ENCODE assay signal across 1 cellular context in genomic region chr14:60648934-60649814, GRCh38.
TF ChIP-seq lines count a peak whose summit lies in the region.

TSS of gene SIX1 (minus strand) at chr14:60649477. CDS start at chr14:60649189, 288 bp downstream.

TF ChIP-seq in HepG2, 621 proteins besides CTCF, POLR2A, EP300 and RAD21 (continued from another document and continues in another):
- peak; percentile 23; the same call in 1 of the 2 replicates for TF ChIP-seq YEATS2 (CRISPR knock-in tag; IDR thresholded peaks at IDR 0.05; ENCODE audit: borderline replicate concordance)
- TF ChIP-seq, protein P1, sequence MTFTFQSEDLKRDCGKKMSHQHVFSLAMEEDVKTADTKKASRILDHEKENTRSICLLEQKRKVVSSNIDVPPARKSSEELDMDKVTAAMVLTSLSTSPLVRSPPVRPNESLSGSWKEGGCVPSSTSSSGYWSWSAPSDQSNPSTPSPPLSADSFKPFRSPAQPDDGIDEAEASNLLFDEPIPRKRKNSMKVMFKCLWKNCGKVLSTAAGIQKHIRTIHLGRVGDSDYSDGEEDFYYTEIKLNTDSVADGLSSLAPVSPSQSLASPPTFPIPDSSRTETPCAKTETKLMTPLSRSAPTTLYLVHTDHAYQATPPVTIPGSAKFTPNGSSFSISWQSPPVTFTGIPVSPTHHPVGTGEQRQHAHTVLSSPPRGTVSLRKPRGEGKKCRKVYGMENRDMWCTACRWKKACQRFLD (CRISPR knock-in tag; IDR thresholded peaks at IDR 0.05; ENCODE audit: borderline replicate concordance) = peak; percentile 82; the same call in 1 of the 2 replicates
- peak; percentile 90 for TF ChIP-seq RNF2 (conservative IDR thresholded peaks at IDR 0.05; ENCODE audit: low read depth)
- 0 out of 2 replicates have a peak, but pooled peaks have one; percentile 60 for TF ChIP-seq ZNF296 (CRISPR knock-in tag; conservative IDR thresholded peaks at IDR 0.05)
- peak; percentile 37 for TF ChIP-seq PHF20 (CRISPR knock-in tag; IDR thresholded peaks at IDR 0.05)
- TF ChIP-seq ZNF317 (CRISPR knock-in tag; IDR thresholded peaks at IDR 0.05) = 0 out of 2 replicates have a peak, but pooled peaks have one; percentile 25
- TF ChIP-seq ZNF674 (CRISPR knock-in tag; IDR thresholded peaks at IDR 0.05; ENCODE audit: low read depth) = peak; percentile 72; the same call in 1 of the 2 replicates
- TF ChIP-seq ZNF761 (CRISPR knock-in tag; conservative IDR thresholded peaks at IDR 0.05) = peak; percentile 57; the same call in 1 of the 2 replicates
- TF ChIP-seq ISX (CRISPR knock-in tag; conservative IDR thresholded peaks at IDR 0.05) = no peak
- no peak for TF ChIP-seq EHMT2 (IDR thresholded peaks at IDR 0.05; ENCODE audit: borderline replicate concordance, low read depth, low read length)
- peak; percentile 50 to 73; a peak in 2 of 4 replicates for TF ChIP-seq KLF16 (CRISPR knock-in tag; IDR thresholded peaks at IDR 0.05)
- no peak; the same call in 1 of the 2 replicates for TF ChIP-seq CENPT (CRISPR knock-in tag; IDR thresholded peaks at IDR 0.05; ENCODE audit: low read depth)
- TF ChIP-seq ZNF703 (CRISPR knock-in tag; IDR thresholded peaks at IDR 0.05; ENCODE audit: borderline replicate concordance) = peak; percentile 80; the same call in 1 of the 2 replicates
- TF ChIP-seq GABPB1 (CRISPR knock-in tag; IDR thresholded peaks at IDR 0.05) = peak; percentile 67
- TF ChIP-seq KMT2A (CRISPR knock-in tag; IDR thresholded peaks at IDR 0.05) = peak; percentile 84
- 0 out of 2 replicates have a peak, but pooled peaks have one; percentile 28 for TF ChIP-seq ZNF780A (CRISPR knock-in tag; IDR thresholded peaks at IDR 0.05)
- no peak for TF ChIP-seq ZNF180 (CRISPR knock-in tag; IDR thresholded peaks at IDR 0.05; ENCODE audit: borderline replicate concordance, low read depth)
- 0 out of 2 replicates have a peak, but pooled peaks have one; percentile 41 for TF ChIP-seq JUNB (CRISPR knock-in tag; IDR thresholded peaks at IDR 0.05; ENCODE audit: borderline replicate concordance)
- TF ChIP-seq ZNF264 (CRISPR knock-in tag; IDR thresholded peaks at IDR 0.05) = peak; percentile 56; the same call in 1 of the 2 replicates
- TF ChIP-seq TFDP2 (CRISPR knock-in tag; IDR thresholded peaks at IDR 0.05) = peak; percentile 73
- TF ChIP-seq, protein P2, sequence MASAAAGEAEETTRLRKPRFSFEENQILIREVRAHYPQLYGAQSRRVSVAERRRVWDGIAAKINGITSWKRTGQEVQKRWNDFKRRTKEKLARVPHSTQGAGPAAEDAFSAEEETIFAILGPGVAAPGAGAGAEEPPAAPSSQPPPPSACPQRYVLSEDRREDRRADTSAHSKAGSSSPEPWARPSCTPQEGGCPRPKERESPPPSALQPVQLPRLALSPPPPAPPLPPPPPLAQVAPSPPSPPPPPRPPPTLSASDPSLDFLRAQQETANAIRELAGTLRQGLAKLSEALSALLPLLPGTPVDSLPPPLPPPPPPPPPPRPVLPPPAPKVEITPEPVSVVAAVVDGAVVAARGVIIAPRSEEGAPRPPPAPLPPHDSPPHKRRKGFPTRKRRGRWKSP (CRISPR knock-in tag; IDR thresholded peaks at IDR 0.05) = peak; percentile 77; the same call in 1 of the 2 replicates
- TF ChIP-seq ATF5 (CRISPR knock-in tag; IDR thresholded peaks at IDR 0.05; ENCODE audit: low read depth) = no peak
- TF ChIP-seq, protein P3, sequence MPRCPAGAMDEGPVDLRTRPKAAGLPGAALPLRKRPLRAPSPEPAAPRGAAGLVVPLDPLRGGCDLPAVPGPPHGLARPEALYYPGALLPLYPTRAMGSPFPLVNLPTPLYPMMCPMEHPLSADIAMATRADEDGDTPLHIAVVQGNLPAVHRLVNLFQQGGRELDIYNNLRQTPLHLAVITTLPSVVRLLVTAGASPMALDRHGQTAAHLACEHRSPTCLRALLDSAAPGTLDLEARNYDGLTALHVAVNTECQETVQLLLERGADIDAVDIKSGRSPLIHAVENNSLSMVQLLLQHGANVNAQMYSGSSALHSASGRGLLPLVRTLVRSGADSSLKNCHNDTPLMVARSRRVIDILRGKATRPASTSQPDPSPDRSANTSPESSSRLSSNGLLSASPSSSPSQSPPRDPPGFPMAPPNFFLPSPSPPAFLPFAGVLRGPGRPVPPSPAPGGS (CRISPR knock-in tag; IDR thresholded peaks at IDR 0.05) = peak; percentile 67; the same call in 1 of the 2 replicates
- TF ChIP-seq ZBTB20 (CRISPR knock-in tag; IDR thresholded peaks at IDR 0.05; ENCODE audit: borderline replicate concordance, low read depth) = 0 out of 2 replicates have a peak, but pooled peaks have one; percentile 24
- TF ChIP-seq, protein P4, sequence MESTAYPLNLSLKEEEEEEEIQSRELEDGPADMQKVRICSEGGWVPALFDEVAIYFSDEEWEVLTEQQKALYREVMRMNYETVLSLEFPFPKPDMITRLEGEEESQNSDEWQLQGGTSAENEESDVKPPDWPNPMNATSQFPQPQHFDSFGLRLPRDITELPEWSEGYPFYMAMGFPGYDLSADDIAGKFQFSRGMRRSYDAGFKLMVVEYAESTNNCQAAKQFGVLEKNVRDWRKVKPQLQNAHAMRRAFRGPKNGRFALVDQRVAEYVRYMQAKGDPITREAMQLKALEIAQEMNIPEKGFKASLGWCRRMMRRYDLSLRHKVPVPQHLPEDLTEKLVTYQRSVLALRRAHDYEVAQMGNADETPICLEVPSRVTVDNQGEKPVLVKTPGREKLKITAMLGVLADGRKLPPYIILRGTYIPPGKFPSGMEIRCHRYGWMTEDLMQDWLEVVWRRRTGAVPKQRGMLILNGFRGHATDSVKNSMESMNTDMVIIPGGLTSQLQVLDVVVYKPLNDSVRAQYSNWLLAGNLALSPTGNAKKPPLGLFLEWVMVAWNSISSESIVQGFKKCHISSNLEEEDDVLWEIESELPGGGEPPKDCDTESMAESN (CRISPR knock-in tag; conservative IDR thresholded peaks at IDR 0.05) = no peak
- peak; percentile 74; the same call in 1 of the 2 replicates for TF ChIP-seq ZNF879 (CRISPR knock-in tag; IDR thresholded peaks at IDR 0.05)
- TF ChIP-seq BRD4 (CRISPR knock-in tag; IDR thresholded peaks at IDR 0.05) = no peak; the same call in 1 of the 2 replicates
- peak; percentile 21; the same call in 1 of the 2 replicates for TF ChIP-seq ZNF691 (CRISPR knock-in tag; IDR thresholded peaks at IDR 0.05; ENCODE audit: borderline replicate concordance, low read depth)
- no peak for TF ChIP-seq ZNF619 (CRISPR knock-in tag; IDR thresholded peaks at IDR 0.05)
- TF ChIP-seq ZNF644 (CRISPR knock-in tag; IDR thresholded peaks at IDR 0.05; ENCODE audit: low read depth) = no peak
- peak; percentile 57; the same call in 1 of the 2 replicates for TF ChIP-seq ZNF557 (CRISPR knock-in tag; IDR thresholded peaks at IDR 0.05)
- peak; percentile 50; the same call in 1 of the 2 replicates for TF ChIP-seq ZNF776 (CRISPR knock-in tag; IDR thresholded peaks at IDR 0.05)
- peak; percentile 74 for TF ChIP-seq POLR2G (IDR thresholded peaks at IDR 0.05; ENCODE audit: low read depth, low read length)
- peak; percentile 72; the same call in 1 of the 2 replicates for TF ChIP-seq SP4 (CRISPR knock-in tag; IDR thresholded peaks at IDR 0.05)
- TF ChIP-seq ARID5B (CRISPR knock-in tag; IDR thresholded peaks at IDR 0.05) = 0 out of 2 replicates have a peak, but pooled peaks have one; percentile 5
- no peak for TF ChIP-seq ZKSCAN8 (CRISPR knock-in tag; IDR thresholded peaks at IDR 0.05; ENCODE audit: borderline replicate concordance)
- TF ChIP-seq SP5 (CRISPR knock-in tag; IDR thresholded peaks at IDR 0.05; ENCODE audit: borderline replicate concordance, low read depth) = no peak; the same call in 1 of the 2 replicates
- TF ChIP-seq E2F5 (CRISPR knock-in tag; conservative IDR thresholded peaks at IDR 0.05) = 0 out of 2 replicates have a peak, but pooled peaks have one; percentile 8
- TF ChIP-seq ZHX1 (CRISPR knock-in tag; IDR thresholded peaks at IDR 0.05; ENCODE audit: low read depth) = peak; percentile 10; the same call in 1 of the 2 replicates
- no peak for TF ChIP-seq SIX4 (CRISPR knock-in tag; IDR thresholded peaks at IDR 0.05)
- no peak for TF ChIP-seq ZNF382 (CRISPR knock-in tag; IDR thresholded peaks at IDR 0.05; ENCODE audit: borderline replicate concordance)
- TF ChIP-seq ZFY (CRISPR knock-in tag; IDR thresholded peaks at IDR 0.05) = peak; percentile 88
- peak; percentile 63; the same call in 1 of the 2 replicates for TF ChIP-seq PAX8 (CRISPR knock-in tag; IDR thresholded peaks at IDR 0.05; ENCODE audit: borderline replicate concordance)
- TF ChIP-seq HES4 (CRISPR knock-in tag; IDR thresholded peaks at IDR 0.05; ENCODE audit: borderline replicate concordance) = peak; percentile 88
- TF ChIP-seq REPIN1 (CRISPR knock-in tag; IDR thresholded peaks at IDR 0.05; ENCODE audit: borderline replicate concordance, low read depth) = peak; percentile 48
- TF ChIP-seq ZNF160 (CRISPR knock-in tag; IDR thresholded peaks at IDR 0.05) = peak; percentile 46; the same call in 1 of the 2 replicates
- TF ChIP-seq SPEN (CRISPR knock-in tag; IDR thresholded peaks at IDR 0.05; ENCODE audit: low read depth) = peak; percentile 68
